Comparison of ENCODE assay signal across 1 cellular context in the genomic region with DNA sequence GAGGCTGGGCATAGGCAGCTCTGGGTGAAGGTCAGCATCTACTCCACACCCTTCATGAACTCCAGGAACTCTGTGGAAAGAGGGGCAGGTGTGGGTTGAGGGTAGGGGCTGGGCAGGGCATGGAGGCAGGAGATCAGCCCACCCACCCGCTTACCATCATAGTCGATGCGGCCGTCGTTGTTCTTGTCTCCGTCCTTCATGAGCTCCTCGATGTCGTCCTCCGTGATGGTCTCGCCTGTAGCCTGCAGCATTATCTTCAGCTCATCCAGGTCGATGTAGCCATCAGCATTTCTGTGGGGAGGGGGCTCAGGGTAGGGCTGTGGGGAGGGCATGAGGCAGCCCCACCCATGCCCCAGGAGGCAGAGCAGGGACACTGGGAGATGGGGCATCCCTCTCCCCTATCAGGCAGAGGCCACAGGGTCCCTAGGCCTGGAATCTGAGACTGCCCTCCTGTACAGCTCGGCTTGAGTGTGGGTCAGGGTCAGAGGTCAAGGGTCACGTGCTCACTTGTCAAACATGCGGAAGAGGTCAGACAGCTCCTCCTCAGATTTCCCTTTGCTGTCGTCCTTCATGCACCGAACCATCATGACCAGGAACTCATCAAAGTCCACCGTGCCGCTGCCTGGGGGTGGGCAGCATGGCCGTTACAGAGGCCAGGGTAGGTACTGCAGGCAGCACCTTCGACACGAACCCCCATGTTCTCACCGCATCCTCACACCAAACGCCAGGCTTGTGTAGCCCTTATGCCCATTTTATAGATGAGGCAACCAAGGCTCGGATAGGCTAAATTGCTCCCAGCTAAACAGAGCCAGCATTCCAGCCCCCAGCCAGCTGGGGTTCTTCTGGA.
A peak's percentile ranks its signal among the peaks of the same experiment; 100 is the strongest.
TF ChIP-seq lines count a peak whose summit lies in the region.

No MANE protein-coding gene starts in this region.

TF ChIP-seq in HepG2, 621 proteins besides CTCF, POLR2A, EP300 and RAD21 (continued from another document and continues in another):
- TF ChIP-seq, protein P1, sequence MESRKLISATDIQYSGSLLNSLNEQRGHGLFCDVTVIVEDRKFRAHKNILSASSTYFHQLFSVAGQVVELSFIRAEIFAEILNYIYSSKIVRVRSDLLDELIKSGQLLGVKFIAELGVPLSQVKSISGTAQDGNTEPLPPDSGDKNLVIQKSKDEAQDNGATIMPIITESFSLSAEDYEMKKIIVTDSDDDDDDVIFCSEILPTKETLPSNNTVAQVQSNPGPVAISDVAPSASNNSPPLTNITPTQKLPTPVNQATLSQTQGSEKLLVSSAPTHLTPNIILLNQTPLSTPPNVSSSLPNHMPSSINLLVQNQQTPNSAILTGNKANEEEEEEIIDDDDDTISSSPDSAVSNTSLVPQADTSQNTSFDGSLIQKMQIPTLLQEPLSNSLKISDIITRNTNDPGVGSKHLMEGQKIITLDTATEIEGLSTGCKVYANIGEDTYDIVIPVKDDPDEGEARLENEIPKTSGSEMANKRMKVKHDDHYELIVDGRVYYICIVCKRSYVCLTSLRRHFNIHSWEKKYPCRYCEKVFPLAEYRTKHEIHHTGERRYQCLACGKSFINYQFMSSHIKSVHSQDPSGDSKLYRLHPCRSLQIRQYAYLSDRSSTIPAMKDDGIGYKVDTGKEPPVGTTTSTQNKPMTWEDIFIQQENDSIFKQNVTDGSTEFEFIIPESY (CRISPR knock-in tag; IDR thresholded peaks at IDR 0.05) = peak; percentile 13; the same call in 1 of the 2 replicates
- TF ChIP-seq GABPB1 (CRISPR knock-in tag; IDR thresholded peaks at IDR 0.05) (peak; percentile 22; the same call in 1 of the 2 replicates), NR2F2 (IDR thresholded peaks at IDR 0.05; ENCODE audit: borderline replicate concordance, low read depth) (peak; percentile 95), ESRRA (CRISPR knock-in tag; IDR thresholded peaks at IDR 0.05; ENCODE audit: low read depth) (0 out of 2 replicates have a peak, but pooled peaks have one; percentile 61), ZBTB3 (CRISPR knock-in tag; IDR thresholded peaks at IDR 0.05; ENCODE audit: borderline replicate concordance, low read depth) (no peak), SCMH1 (CRISPR knock-in tag; IDR thresholded peaks at IDR 0.05; ENCODE audit: borderline replicate concordance) (no peak), ZNF274 (CRISPR knock-in tag; IDR thresholded peaks at IDR 0.05) (no peak), SAP130 (CRISPR knock-in tag; IDR thresholded peaks at IDR 0.05; ENCODE audit: low read depth) (peak; percentile 68), SP5 (CRISPR knock-in tag; IDR thresholded peaks at IDR 0.05; ENCODE audit: borderline replicate concordance, low read depth) (peak; percentile 38; the same call in 1 of the 2 replicates), IKZF4 (CRISPR knock-in tag; IDR thresholded peaks at IDR 0.05; ENCODE audit: borderline replicate concordance, low read depth, not compliant biosample characterization) (no peak), ZMYM3 (CRISPR knock-in tag; IDR thresholded peaks at IDR 0.05) (peak; percentile 92), SIX1 (CRISPR knock-in tag; IDR thresholded peaks at IDR 0.05; ENCODE audit: borderline replicate concordance) (peak; percentile 56; the same call in 1 of the 2 replicates), ZNF552 (CRISPR knock-in tag; IDR thresholded peaks at IDR 0.05; ENCODE audit: borderline replicate concordance) (no peak), ZNF264 (CRISPR knock-in tag; IDR thresholded peaks at IDR 0.05) (no peak), TCF7 (IDR thresholded peaks at IDR 0.05; ENCODE audit: low read depth) (peak; percentile 76), ZNF629 (CRISPR knock-in tag; conservative IDR thresholded peaks at IDR 0.05) (peak; percentile 97), PTBP1 (IDR thresholded peaks at IDR 0.05; ENCODE audit: low read depth, low read length, poor library complexity, severe bottlenecking) (no peak), SOX13 (IDR thresholded peaks at IDR 0.05) (no peak), SOX13 (CRISPR knock-in tag; conservative IDR thresholded peaks at IDR 0.05 in 1 of 2, IDR thresholded peaks at IDR 0.05 in 1 of 2) (peak in 1 of 2 experiments; percentile 39; a peak in 1 of 4 replicates), ARID2 (CRISPR knock-in tag; IDR thresholded peaks at IDR 0.05; ENCODE audit: borderline replicate concordance) (no peak), ETV5 (CRISPR knock-in tag; IDR thresholded peaks at IDR 0.05; ENCODE audit: borderline replicate concordance) (no peak), BCL6 (CRISPR knock-in tag; IDR thresholded peaks at IDR 0.05) (peak; percentile 48; the same call in 1 of the 2 replicates), ATF7 (IDR thresholded peaks at IDR 0.05) (no peak), ATF7 (CRISPR knock-in tag; IDR thresholded peaks at IDR 0.05) (0 out of 2 replicates have a peak, but pooled peaks have one; percentile 35), POLR2AphosphoS2 (IDR thresholded peaks at IDR 0.05; ENCODE audit: low read depth, low read length) (no peak), REPIN1 (CRISPR knock-in tag; IDR thresholded peaks at IDR 0.05; ENCODE audit: borderline replicate concordance, low read depth) (0 out of 2 replicates have a peak, but pooled peaks have one; percentile 26), MIER3 (CRISPR knock-in tag; IDR thresholded peaks at IDR 0.05; ENCODE audit: borderline replicate concordance) (no peak), HMG20A (CRISPR knock-in tag; IDR thresholded peaks at IDR 0.05; ENCODE audit: borderline replicate concordance) (no peak), PPARG (CRISPR knock-in tag; conservative IDR thresholded peaks at IDR 0.05) (0 out of 2 replicates have a peak, but pooled peaks have one; percentile 22), GATAD1 (CRISPR knock-in tag; IDR thresholded peaks at IDR 0.05) (no peak), TBX3 (IDR thresholded peaks at IDR 0.05; ENCODE audit: borderline replicate concordance) (peak; percentile 28; the same call in 1 of the 2 replicates), ZNF367 (CRISPR knock-in tag; IDR thresholded peaks at IDR 0.05; ENCODE audit: borderline replicate concordance) (no peak), SOX5 (CRISPR knock-in tag; IDR thresholded peaks at IDR 0.05; ENCODE audit: borderline replicate concordance) (0 out of 2 replicates have a peak, but pooled peaks have one; percentile 26), RARA (CRISPR knock-in tag; IDR thresholded peaks at IDR 0.05) (peak; percentile 71), LCORL (IDR thresholded peaks at IDR 0.05) (no peak), LCORL (CRISPR knock-in tag; IDR thresholded peaks at IDR 0.05) (no peak), ZFX (CRISPR knock-in tag; IDR thresholded peaks at IDR 0.05; ENCODE audit: low read depth) (peak; percentile 52; the same call in 1 of the 2 replicates), HNF4A (CRISPR knock-in tag; IDR thresholded peaks at IDR 0.05) (peak; percentile 62), MEIS2 (CRISPR knock-in tag; IDR thresholded peaks at IDR 0.05) (peak; percentile 64; the same call in 1 of the 2 replicates)
- TF ChIP-seq, protein P2, sequence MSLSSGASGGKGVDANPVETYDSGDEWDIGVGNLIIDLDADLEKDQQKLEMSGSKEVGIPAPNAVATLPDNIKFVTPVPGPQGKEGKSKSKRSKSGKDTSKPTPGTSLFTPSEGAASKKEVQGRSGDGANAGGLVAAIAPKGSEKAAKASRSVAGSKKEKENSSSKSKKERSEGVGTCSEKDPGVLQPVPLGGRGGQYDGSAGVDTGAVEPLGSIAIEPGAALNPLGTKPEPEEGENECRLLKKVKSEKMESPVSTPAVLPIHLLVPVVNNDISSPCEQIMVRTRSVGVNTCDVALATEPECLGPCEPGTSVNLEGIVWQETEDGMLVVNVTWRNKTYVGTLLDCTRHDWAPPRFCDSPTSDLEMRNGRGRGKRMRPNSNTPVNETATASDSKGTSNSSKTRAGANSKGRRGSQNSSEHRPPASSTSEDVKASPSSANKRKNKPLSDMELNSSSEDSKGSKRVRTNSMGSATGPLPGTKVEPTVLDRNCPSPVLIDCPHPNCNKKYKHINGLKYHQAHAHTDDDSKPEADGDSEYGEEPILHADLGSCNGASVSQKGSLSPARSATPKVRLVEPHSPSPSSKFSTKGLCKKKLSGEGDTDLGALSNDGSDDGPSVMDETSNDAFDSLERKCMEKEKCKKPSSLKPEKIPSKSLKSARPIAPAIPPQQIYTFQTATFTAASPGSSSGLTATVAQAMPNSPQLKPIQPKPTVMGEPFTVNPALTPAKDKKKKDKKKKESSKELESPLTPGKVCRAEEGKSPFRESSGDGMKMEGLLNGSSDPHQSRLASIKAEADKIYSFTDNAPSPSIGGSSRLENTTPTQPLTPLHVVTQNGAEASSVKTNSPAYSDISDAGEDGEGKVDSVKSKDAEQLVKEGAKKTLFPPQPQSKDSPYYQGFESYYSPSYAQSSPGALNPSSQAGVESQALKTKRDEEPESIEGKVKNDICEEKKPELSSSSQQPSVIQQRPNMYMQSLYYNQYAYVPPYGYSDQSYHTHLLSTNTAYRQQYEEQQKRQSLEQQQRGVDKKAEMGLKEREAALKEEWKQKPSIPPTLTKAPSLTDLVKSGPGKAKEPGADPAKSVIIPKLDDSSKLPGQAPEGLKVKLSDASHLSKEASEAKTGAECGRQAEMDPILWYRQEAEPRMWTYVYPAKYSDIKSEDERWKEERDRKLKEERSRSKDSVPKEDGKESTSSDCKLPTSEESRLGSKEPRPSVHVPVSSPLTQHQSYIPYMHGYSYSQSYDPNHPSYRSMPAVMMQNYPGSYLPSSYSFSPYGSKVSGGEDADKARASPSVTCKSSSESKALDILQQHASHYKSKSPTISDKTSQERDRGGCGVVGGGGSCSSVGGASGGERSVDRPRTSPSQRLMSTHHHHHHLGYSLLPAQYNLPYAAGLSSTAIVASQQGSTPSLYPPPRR (CRISPR knock-in tag; IDR thresholded peaks at IDR 0.05; ENCODE audit: borderline replicate concordance) = peak; percentile 50
- TF ChIP-seq, protein P3, sequence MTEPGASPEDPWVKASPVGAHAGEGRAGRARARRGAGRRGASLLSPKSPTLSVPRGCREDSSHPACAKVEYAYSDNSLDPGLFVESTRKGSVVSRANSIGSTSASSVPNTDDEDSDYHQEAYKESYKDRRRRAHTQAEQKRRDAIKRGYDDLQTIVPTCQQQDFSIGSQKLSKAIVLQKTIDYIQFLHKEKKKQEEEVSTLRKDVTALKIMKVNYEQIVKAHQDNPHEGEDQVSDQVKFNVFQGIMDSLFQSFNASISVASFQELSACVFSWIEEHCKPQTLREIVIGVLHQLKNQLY (CRISPR knock-in tag; IDR thresholded peaks at IDR 0.05) = 0 out of 2 replicates have a peak, but pooled peaks have one; percentile 29
- TF ChIP-seq, protein P4, sequence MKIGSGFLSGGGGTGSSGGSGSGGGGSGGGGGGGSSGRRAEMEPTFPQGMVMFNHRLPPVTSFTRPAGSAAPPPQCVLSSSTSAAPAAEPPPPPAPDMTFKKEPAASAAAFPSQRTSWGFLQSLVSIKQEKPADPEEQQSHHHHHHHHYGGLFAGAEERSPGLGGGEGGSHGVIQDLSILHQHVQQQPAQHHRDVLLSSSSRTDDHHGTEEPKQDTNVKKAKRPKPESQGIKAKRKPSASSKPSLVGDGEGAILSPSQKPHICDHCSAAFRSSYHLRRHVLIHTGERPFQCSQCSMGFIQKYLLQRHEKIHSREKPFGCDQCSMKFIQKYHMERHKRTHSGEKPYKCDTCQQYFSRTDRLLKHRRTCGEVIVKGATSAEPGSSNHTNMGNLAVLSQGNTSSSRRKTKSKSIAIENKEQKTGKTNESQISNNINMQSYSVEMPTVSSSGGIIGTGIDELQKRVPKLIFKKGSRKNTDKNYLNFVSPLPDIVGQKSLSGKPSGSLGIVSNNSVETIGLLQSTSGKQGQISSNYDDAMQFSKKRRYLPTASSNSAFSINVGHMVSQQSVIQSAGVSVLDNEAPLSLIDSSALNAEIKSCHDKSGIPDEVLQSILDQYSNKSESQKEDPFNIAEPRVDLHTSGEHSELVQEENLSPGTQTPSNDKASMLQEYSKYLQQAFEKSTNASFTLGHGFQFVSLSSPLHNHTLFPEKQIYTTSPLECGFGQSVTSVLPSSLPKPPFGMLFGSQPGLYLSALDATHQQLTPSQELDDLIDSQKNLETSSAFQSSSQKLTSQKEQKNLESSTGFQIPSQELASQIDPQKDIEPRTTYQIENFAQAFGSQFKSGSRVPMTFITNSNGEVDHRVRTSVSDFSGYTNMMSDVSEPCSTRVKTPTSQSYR (CRISPR knock-in tag; IDR thresholded peaks at IDR 0.05; ENCODE audit: borderline replicate concordance) = peak; percentile 65; the same call in 1 of the 2 replicates
- TF ChIP-seq, protein P5, sequence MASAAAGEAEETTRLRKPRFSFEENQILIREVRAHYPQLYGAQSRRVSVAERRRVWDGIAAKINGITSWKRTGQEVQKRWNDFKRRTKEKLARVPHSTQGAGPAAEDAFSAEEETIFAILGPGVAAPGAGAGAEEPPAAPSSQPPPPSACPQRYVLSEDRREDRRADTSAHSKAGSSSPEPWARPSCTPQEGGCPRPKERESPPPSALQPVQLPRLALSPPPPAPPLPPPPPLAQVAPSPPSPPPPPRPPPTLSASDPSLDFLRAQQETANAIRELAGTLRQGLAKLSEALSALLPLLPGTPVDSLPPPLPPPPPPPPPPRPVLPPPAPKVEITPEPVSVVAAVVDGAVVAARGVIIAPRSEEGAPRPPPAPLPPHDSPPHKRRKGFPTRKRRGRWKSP (CRISPR knock-in tag; IDR thresholded peaks at IDR 0.05) = no peak
- TF ChIP-seq, protein P6, sequence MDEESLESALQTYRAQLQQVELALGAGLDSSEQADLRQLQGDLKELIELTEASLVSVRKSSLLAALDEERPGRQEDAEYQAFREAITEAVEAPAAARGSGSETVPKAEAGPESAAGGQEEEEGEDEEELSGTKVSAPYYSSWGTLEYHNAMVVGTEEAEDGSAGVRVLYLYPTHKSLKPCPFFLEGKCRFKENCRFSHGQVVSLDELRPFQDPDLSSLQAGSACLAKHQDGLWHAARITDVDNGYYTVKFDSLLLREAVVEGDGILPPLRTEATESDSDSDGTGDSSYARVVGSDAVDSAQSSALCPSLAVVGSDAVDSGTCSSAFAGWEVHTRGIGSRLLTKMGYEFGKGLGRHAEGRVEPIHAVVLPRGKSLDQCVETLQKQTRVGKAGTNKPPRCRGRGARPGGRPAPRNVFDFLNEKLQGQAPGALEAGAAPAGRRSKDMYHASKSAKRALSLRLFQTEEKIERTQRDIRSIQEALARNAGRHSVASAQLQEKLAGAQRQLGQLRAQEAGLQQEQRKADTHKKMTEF (CRISPR knock-in tag; IDR thresholded peaks at IDR 0.05) = no peak
- TF ChIP-seq, protein P7, sequence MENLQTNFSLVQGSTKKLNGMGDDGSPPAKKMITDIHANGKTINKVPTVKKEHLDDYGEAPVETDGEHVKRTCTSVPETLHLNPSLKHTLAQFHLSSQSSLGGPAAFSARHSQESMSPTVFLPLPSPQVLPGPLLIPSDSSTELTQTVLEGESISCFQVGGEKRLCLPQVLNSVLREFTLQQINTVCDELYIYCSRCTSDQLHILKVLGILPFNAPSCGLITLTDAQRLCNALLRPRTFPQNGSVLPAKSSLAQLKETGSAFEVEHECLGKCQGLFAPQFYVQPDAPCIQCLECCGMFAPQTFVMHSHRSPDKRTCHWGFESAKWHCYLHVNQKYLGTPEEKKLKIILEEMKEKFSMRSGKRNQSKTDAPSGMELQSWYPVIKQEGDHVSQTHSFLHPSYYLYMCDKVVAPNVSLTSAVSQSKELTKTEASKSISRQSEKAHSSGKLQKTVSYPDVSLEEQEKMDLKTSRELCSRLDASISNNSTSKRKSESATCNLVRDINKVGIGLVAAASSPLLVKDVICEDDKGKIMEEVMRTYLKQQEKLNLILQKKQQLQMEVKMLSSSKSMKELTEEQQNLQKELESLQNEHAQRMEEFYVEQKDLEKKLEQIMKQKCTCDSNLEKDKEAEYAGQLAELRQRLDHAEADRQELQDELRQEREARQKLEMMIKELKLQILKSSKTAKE (CRISPR knock-in tag; IDR thresholded peaks at IDR 0.05; ENCODE audit: borderline replicate concordance) = peak; percentile 29; the same call in 1 of the 2 replicates
